29 cellular contexts compared by ENCODE assay signal in genomic region chr2:161971532-161971931, GRCh38.
"Had no signal": no experiment of that assay in that cellular context is flagged by ENCODE, and none has a peak within 500 bp of the region (broad histone marks: within the 10 kb centered on the region; RNA-seq: fewer than 3 reads in every experiment).

No MANE protein-coding gene starts in this region.

- H3K27ac ChIP-seq: breast epithelium, SK-N-MC had no signal

- H3K4me1 Mint-ChIP-seq: activated B cell treated with CpG ODN at 0.5 μM for 24 hours had no signal

- H3K27me3 ChIP-seq: breast epithelium had no signal

- ATAC-seq: Panc1, Right ventricle myocardium inferior, T-cell had no signal

- DNase-seq: activated B cell treated with CpG ODN at 0.5 μM for 24 hours; activated CD4-positive, alpha-beta memory T cell treated with anti-CD3 and anti-CD28 coated beads, Interleukin-2, amount 10 ng/mL, durations not matched to agents 7 days and 5 days; activated CD4-positive, alpha-beta T cell treated with anti-CD3 and anti-CD28 coated beads for 1 hour; activated CD4-positive, alpha-beta T cell treated with anti-CD3 and anti-CD28 coated beads, Interleukin-2, amount 50 U/mL, for 1 hour; activated CD8-positive, alpha-beta memory T cell treated with anti-CD3 and anti-CD28 coated beads, Interleukin-2, amount 50 U/mL, for 4 hours; activated effector memory CD4-positive, alpha-beta T cell treated with Interleukin-2 at 50 U/mL for 16 hours; activated naive CD4-positive, alpha-beta T cell; activated T-cell treated with anti-CD3 and anti-CD28 coated beads, Interleukin-2, amount 50 U/mL, for 72 hours; aorta; caudate nucleus; Karpas-422; MM.1S; NCI-H1105; NCI-H1436; NCI-H1694 treated with DMSO at 0.1 percent for 48 hours; NCI-H2029 treated with DMSO at 0.1 percent for 48 hours; NCI-H345; NCI-H510A; NCI-H526 treated with DMSO at 0.1 percent for 48 hours; NK-92 treated with Interleukin-12 subunit alpha and Interleukin-12 subunit beta, amount 100 ng/mL, for 24 hours; OCI-M1; RPMI8226; T-cell; T1000 had no signal

- H3K36me3 Mint-ChIP-seq: activated naive CD4-positive, alpha-beta T cell treated with anti-CD3 and anti-CD28 coated beads, Interleukin-2, amount 50 U/mL, for 24 hours; T-cell had no signal

- H3K27me3 Mint-ChIP-seq: activated CD4-positive, alpha-beta memory T cell treated with anti-CD3 and anti-CD28 coated beads, Interleukin-2, amount 10 ng/mL, durations not matched to agents 7 days and 5 days; activated naive CD4-positive, alpha-beta T cell treated with anti-CD3 and anti-CD28 coated beads, Interleukin-2, amount 50 U/mL, for 24 hours; T-cell had no signal

- H3K36me3 ChIP-seq: breast epithelium had no signal

- H3K27ac Mint-ChIP-seq: activated B cell treated with CpG ODN at 0.5 μM for 24 hours; activated CD4-positive, alpha-beta memory T cell treated with anti-CD3 and anti-CD28 coated beads, Interleukin-2, amount 10 ng/mL, durations not matched to agents 7 days and 5 days; activated T-cell treated with anti-CD3 and anti-CD28 coated beads, Interleukin-2, amount 50 U/mL, for 72 hours had no signal

- H3K4me3 Mint-ChIP-seq: activated B cell treated with CpG ODN at 0.5 μM for 24 hours; activated CD4-positive, alpha-beta memory T cell treated with anti-CD3 and anti-CD28 coated beads, Interleukin-2, amount 10 ng/mL, durations not matched to agents 7 days and 5 days; activated naive CD4-positive, alpha-beta T cell treated with anti-CD3 and anti-CD28 coated beads, Interleukin-2, amount 50 U/mL, for 24 hours; activated T-cell treated with anti-CD3 and anti-CD28 coated beads, Interleukin-2, amount 50 U/mL, for 72 hours; T-cell had no signal

- H3K4me3 ChIP-seq: breast epithelium, SK-N-MC had no signal

- H3K9me3 ChIP-seq: breast epithelium had no signal

- H3K9me3 Mint-ChIP-seq: activated B cell treated with CpG ODN at 0.5 μM for 24 hours; activated naive CD4-positive, alpha-beta T cell treated with anti-CD3 and anti-CD28 coated beads, Interleukin-2, amount 50 U/mL, for 24 hours; activated T-cell treated with anti-CD3 and anti-CD28 coated beads, Interleukin-2, amount 50 U/mL, for 72 hours had no signal

- H3K4me1 ChIP-seq: breast epithelium had no signal
